1 cellular context compared by ENCODE assay signal in genomic region chr1:235068155-235069121, GRCh38.
TF ChIP-seq lines count a peak whose summit lies in the region.

No MANE protein-coding gene starts in this region.

TF ChIP-seq in HepG2, 621 proteins besides CTCF, POLR2A, EP300 and RAD21 (continued from another document and continues in another):
- TF ChIP-seq ZNF281 (CRISPR knock-in tag; IDR thresholded peaks at IDR 0.05; ENCODE audit: borderline replicate concordance) = peak; percentile 62; the same call in 1 of the 2 replicates
- no peak for TF ChIP-seq NFE2 (CRISPR knock-in tag; IDR thresholded peaks at IDR 0.05)
- no peak for TF ChIP-seq RFX1 (IDR thresholded peaks at IDR 0.05)
- no peak for TF ChIP-seq ZHX2 (IDR thresholded peaks at IDR 0.05; ENCODE audit: low read depth)
- TF ChIP-seq ZHX2 (CRISPR knock-in tag; IDR thresholded peaks at IDR 0.05; ENCODE audit: borderline replicate concordance) = no peak
- no peak for TF ChIP-seq SMYD3 (CRISPR knock-in tag; IDR thresholded peaks at IDR 0.05)
- TF ChIP-seq ZBTB25 (CRISPR knock-in tag; IDR thresholded peaks at IDR 0.05) = peak; percentile 78; the same call in 1 of the 2 replicates
- peak; percentile 86; the same call in 1 of the 2 replicates for TF ChIP-seq FOXK1 (CRISPR knock-in tag; IDR thresholded peaks at IDR 0.05; ENCODE audit: borderline replicate concordance, low read depth)
- TF ChIP-seq DDIT3 (CRISPR knock-in tag; IDR thresholded peaks at IDR 0.05) = no peak
- TF ChIP-seq ZNF770 (CRISPR knock-in tag; IDR thresholded peaks at IDR 0.05) = no peak; the same call in 1 of the 2 replicates
- TF ChIP-seq ZBTB38 (CRISPR knock-in tag; IDR thresholded peaks at IDR 0.05) = peak; percentile 89; the same call in 1 of the 2 replicates
- 0 out of 2 replicates have a peak, but pooled peaks have one; percentile 16 for TF ChIP-seq ZMYM2 (CRISPR knock-in tag; IDR thresholded peaks at IDR 0.05)
- TF ChIP-seq MAFG (CRISPR knock-in tag; IDR thresholded peaks at IDR 0.05) = no peak
- no peak; the same call in 1 of the 2 replicates for TF ChIP-seq JUNB (CRISPR knock-in tag; IDR thresholded peaks at IDR 0.05; ENCODE audit: borderline replicate concordance)
- no peak for TF ChIP-seq NPAS2 (CRISPR knock-in tag; IDR thresholded peaks at IDR 0.05; ENCODE audit: borderline replicate concordance)
- TF ChIP-seq ZNF768 (CRISPR knock-in tag; IDR thresholded peaks at IDR 0.05) = no peak
- no peak for TF ChIP-seq HOXD1 (CRISPR knock-in tag; IDR thresholded peaks at IDR 0.05)
- TF ChIP-seq ZBTB1 (CRISPR knock-in tag; IDR thresholded peaks at IDR 0.05; ENCODE audit: borderline replicate concordance) = no peak
- TF ChIP-seq ZNF256 (CRISPR knock-in tag; conservative IDR thresholded peaks at IDR 0.05) = no peak
- no peak for TF ChIP-seq CEBPB (IDR thresholded peaks at IDR 0.05; ENCODE audit: borderline replicate concordance, low read depth, low read length)
- peak; percentile 24; the same call in 1 of the 2 replicates for TF ChIP-seq ZNF280D (CRISPR knock-in tag; IDR thresholded peaks at IDR 0.05)
- peak; percentile 75 for TF ChIP-seq ONECUT2 (CRISPR knock-in tag; IDR thresholded peaks at IDR 0.05)
- TF ChIP-seq ZNF367 (CRISPR knock-in tag; IDR thresholded peaks at IDR 0.05; ENCODE audit: borderline replicate concordance) = no peak
- TF ChIP-seq BRD4 (CRISPR knock-in tag; IDR thresholded peaks at IDR 0.05) = peak; percentile 79; the same call in 1 of the 2 replicates
- TF ChIP-seq ZNF383 (CRISPR knock-in tag; IDR thresholded peaks at IDR 0.05; ENCODE audit: borderline replicate concordance) = no peak
- TF ChIP-seq ERF (CRISPR knock-in tag; IDR thresholded peaks at IDR 0.05) = peak; percentile 67
- TF ChIP-seq ZBTB4 (CRISPR knock-in tag; IDR thresholded peaks at IDR 0.05; ENCODE audit: borderline replicate concordance) = peak; percentile 20; the same call in 1 of the 2 replicates
- peak; percentile 87 for TF ChIP-seq TARDBP (CRISPR knock-in tag; IDR thresholded peaks at IDR 0.05)
- TF ChIP-seq E2F2 (CRISPR knock-in tag; IDR thresholded peaks at IDR 0.05; ENCODE audit: borderline replicate concordance) = 0 out of 2 replicates have a peak, but pooled peaks have one; percentile 47
- TF ChIP-seq ZFAT (CRISPR knock-in tag; conservative IDR thresholded peaks at IDR 0.05) = no peak
- TF ChIP-seq EZH2 (conservative IDR thresholded peaks at IDR 0.05; ENCODE audit: low read depth, low read length) = no peak
- TF ChIP-seq NR2C2 (CRISPR knock-in tag; IDR thresholded peaks at IDR 0.05; ENCODE audit: borderline replicate concordance) = peak; percentile 75
- TF ChIP-seq DPF2 (CRISPR knock-in tag; IDR thresholded peaks at IDR 0.05; ENCODE audit: borderline replicate concordance, low read depth) = peak; percentile 81; the same call in 1 of the 2 replicates
- 0 out of 2 replicates have a peak, but pooled peaks have one; percentile 51 for TF ChIP-seq ZNF567 (CRISPR knock-in tag; IDR thresholded peaks at IDR 0.05; ENCODE audit: borderline replicate concordance)
- no peak for TF ChIP-seq ZNF569 (CRISPR knock-in tag; IDR thresholded peaks at IDR 0.05; ENCODE audit: borderline replicate concordance)
- TF ChIP-seq SNAI1 (CRISPR knock-in tag; IDR thresholded peaks at IDR 0.05; ENCODE audit: borderline replicate concordance) = no peak
- peak; percentile 73 for TF ChIP-seq ZKSCAN8 (CRISPR knock-in tag; IDR thresholded peaks at IDR 0.05; ENCODE audit: borderline replicate concordance)
- TF ChIP-seq PHF20 (CRISPR knock-in tag; IDR thresholded peaks at IDR 0.05) = no peak
- peak; percentile 63; the same call in 1 of the 2 replicates for TF ChIP-seq PHF21A (CRISPR knock-in tag; IDR thresholded peaks at IDR 0.05)
- peak; percentile 65; the same call in 1 of the 2 replicates for TF ChIP-seq KDM4B (CRISPR knock-in tag; IDR thresholded peaks at IDR 0.05)
- TF ChIP-seq TEAD3 (CRISPR knock-in tag; optimal IDR thresholded peaks at IDR 0.05; ENCODE audit: borderline replicate concordance) = peak; percentile 95
- TF ChIP-seq ZNF7 (CRISPR knock-in tag; IDR thresholded peaks at IDR 0.05) = no peak
- no peak for TF ChIP-seq ZFP41 (CRISPR knock-in tag; IDR thresholded peaks at IDR 0.05; ENCODE audit: borderline replicate concordance)
